23 cellular contexts compared by ENCODE assay signal in the genomic region with DNA sequence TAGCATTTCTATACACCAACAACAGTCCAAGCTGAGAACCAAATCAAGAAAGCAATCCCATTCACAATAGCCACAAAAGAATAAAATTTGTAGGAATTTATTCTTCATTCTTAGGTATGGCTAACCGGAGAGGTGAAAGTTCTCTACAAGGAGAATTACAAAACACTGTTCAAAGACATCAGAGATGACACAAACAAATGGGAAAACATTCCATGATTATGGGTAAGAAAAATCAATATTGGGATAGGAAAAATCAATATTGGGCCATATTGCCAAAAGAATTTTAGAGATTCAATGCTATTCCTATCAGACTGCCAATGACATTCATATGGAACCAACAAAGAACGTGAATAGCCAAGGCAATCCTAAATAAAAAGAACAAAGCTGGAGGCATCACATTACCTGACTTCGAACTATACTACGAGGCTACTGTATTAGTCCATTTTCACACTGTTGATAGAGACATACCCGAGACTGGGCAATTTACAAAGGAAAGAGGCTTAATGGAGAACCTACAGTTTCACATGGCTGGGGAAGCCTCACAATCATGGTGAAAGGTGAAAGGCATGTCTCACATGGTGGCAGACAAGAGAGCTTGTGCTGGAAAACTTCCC. TPM values are rescaled to one million over a fixed set of nuclear protein-coding genes. Genes with fewer than 3 reads are reported as not detected.
DNase-seq lines count a peak whose midpoint lies in the region; ATAC-seq, FAIRE-seq and TF ChIP-seq lines count a peak whose summit lies in the region.
"Had no signal": no experiment of that assay in that cellular context is flagged by ENCODE, and none has a peak within 500 bp of the region (broad histone marks: within the 10 kb centered on the region; RNA-seq: fewer than 3 reads in every experiment).

No MANE protein-coding gene starts in this region.

- no peak overlapping the region for H3K9ac ChIP-seq in liver (ENCODE audit: low read depth in 1 of 2, low read length in 2 of 2)
- H3K9ac ChIP-seq: BLaER1 treated with 17β-estradiol and CSF1 and Interleukin-3, amounts not matched to agents 10 nM and 100 nM had no signal

- H3K27me3 ChIP-seq in liver (ENCODE audit: control insufficient read depth in 4 of 4, insufficient read depth in 4 of 4, low read length in 3 of 4), result no peaks in the 10 kb centered on the region
- H3K27me3 ChIP-seq: BLaER1 treated with 17β-estradiol and CSF1 and Interleukin-3, amounts not matched to agents 10 nM and 100 nM had no signal

- peak; percentile 35 for FAIRE-seq in D721Med (lab: Jason Lieb, UNC)
- FAIRE-seq: A549, GM12878 had no signal

- TF ChIP-seq RAD21 in liver (IDR thresholded peaks at IDR 0.05), result peak in 1 of 2 donors; percentile 3

- TF ChIP-seq CTCF in D721Med (IDR thresholded peaks at IDR 0.05; ENCODE audit: insufficient read depth, missing control alignments) (no peak), liver (IDR thresholded peaks at IDR 0.05; ENCODE audit: low read depth, low read length, missing input control) (no peak)

- peaks cover 0 to 6% (median 2%) of the 10 kb centered on the region in 4 donors for H3K9me3 ChIP-seq in liver (ENCODE audit: control insufficient read depth in 4 of 4, low read length in 3 of 4)
- H3K9me3 ChIP-seq: Caco-2 had no signal

- H3K4me3 ChIP-seq in liver (ENCODE audit: low read depth in 1 of 3, low read length in 3 of 3), result no peak overlapping the region
- H3K4me3 ChIP-seq: A549; BLaER1 treated with 17β-estradiol and CSF1 and Interleukin-3, amounts not matched to agents 10 nM and 100 nM; GM12878 had no signal

- DNase-seq in D721Med (ENCODE audit: insufficient read length, low spot score) (no peak), left lobe of liver (ENCODE audit: low spot score) (no peak), activated gamma-delta T cell treated with Interleukin-2 at 50 U/mL for 16 hours (no peak)
- DNase-seq in stimulated activated CD4-positive, alpha-beta T cell treated with anti-CD3 and anti-CD28 coated beads, Interleukin-4, amount 100 ng/mL, for 24 hours, result no peak
- DNase-seq: AML-193; Caco-2; Calu3; CD4-positive, alpha-beta T cell; CD8-positive, alpha-beta T cell; DMS 273 treated with DMSO at 0.1 percent for 48 hours; DMS153; DMS53; DMS79; DND-41; EL; GDM1 had no signal

- peak; percentile 23 for ATAC-seq in left lobe of liver
- no peak for ATAC-seq in HG02759 (IDR thresholded peaks at IDR 0.05; ENCODE audit: unreplicated experiment)
- ATAC-seq: A549; CD8-positive, alpha-beta T cell; GM12878 had no signal

- WGBS in liver, result 71% methylated on average over 5 of the region's 5 CpGs

- H3K27ac ChIP-seq in liver (ENCODE audit: low read depth in 1 of 2, low read length in 2 of 2), result no peak overlapping the region
- H3K27ac ChIP-seq: 22Rv1; A549; BLaER1 treated with 17β-estradiol and CSF1 and Interleukin-3, amounts not matched to agents 10 nM and 100 nM; C4-2B had no signal

- H3K4me1 ChIP-seq in liver (ENCODE audit: control insufficient read depth in 4 of 4, insufficient read depth in 4 of 4, low read length in 3 of 4), result no peaks in the 10 kb centered on the region
- H3K4me1 ChIP-seq: A549; BLaER1 treated with 17β-estradiol and CSF1 and Interleukin-3, amounts not matched to agents 10 nM and 100 nM; Caco-2 had no signal

- H3K36me3 ChIP-seq in liver (ENCODE audit: control insufficient read depth in 4 of 4, insufficient read depth in 3 of 4, low read depth in 1 of 4, low read length in 3 of 4), result peaks cover 0 to 2% (median 0%) of the 10 kb centered on the region in 4 donors

TF ChIP-seq in liver, 16 proteins besides CTCF, POLR2A, EP300 and RAD21:
- TF ChIP-seq YY1 (IDR thresholded peaks at IDR 0.05) (peak; percentile 18), FOXA1 (IDR thresholded peaks at IDR 0.05) (no peak), GABPA (IDR thresholded peaks at IDR 0.05 in 1 of 2, conservative IDR thresholded peaks at IDR 0.05 in 1 of 2) (no peak), RXRA (IDR thresholded peaks at IDR 0.05) (peak in 1 of 2 donors; percentile 7), HNF4A (conservative IDR thresholded peaks at IDR 0.05) (peak; percentile 31 to 65), EGR1 (IDR thresholded peaks at IDR 0.05; ENCODE audit: low read depth in 2 of 2) (peak in 1 of 2 donors; percentile 40), JUND (IDR thresholded peaks at IDR 0.05) (no peak), FOXA2 (IDR thresholded peaks at IDR 0.05) (no peak), NR2F2 (IDR thresholded peaks at IDR 0.05) (no peak), HNF4G (IDR thresholded peaks at IDR 0.05) (peak; percentile 29), SP1 (IDR thresholded peaks at IDR 0.05) (peak; percentile 62)
- TF ChIP-seq, protein P1, sequence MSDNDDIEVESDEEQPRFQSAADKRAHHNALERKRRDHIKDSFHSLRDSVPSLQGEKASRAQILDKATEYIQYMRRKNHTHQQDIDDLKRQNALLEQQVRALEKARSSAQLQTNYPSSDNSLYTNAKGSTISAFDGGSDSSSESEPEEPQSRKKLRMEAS (IDR thresholded peaks at IDR 0.05), result peak; percentile 15
- TF ChIP-seq, protein P2, sequence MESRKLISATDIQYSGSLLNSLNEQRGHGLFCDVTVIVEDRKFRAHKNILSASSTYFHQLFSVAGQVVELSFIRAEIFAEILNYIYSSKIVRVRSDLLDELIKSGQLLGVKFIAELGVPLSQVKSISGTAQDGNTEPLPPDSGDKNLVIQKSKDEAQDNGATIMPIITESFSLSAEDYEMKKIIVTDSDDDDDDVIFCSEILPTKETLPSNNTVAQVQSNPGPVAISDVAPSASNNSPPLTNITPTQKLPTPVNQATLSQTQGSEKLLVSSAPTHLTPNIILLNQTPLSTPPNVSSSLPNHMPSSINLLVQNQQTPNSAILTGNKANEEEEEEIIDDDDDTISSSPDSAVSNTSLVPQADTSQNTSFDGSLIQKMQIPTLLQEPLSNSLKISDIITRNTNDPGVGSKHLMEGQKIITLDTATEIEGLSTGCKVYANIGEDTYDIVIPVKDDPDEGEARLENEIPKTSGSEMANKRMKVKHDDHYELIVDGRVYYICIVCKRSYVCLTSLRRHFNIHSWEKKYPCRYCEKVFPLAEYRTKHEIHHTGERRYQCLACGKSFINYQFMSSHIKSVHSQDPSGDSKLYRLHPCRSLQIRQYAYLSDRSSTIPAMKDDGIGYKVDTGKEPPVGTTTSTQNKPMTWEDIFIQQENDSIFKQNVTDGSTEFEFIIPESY (IDR thresholded peaks at IDR 0.05), result peak; percentile 16
- TF ChIP-seq, protein P3, sequence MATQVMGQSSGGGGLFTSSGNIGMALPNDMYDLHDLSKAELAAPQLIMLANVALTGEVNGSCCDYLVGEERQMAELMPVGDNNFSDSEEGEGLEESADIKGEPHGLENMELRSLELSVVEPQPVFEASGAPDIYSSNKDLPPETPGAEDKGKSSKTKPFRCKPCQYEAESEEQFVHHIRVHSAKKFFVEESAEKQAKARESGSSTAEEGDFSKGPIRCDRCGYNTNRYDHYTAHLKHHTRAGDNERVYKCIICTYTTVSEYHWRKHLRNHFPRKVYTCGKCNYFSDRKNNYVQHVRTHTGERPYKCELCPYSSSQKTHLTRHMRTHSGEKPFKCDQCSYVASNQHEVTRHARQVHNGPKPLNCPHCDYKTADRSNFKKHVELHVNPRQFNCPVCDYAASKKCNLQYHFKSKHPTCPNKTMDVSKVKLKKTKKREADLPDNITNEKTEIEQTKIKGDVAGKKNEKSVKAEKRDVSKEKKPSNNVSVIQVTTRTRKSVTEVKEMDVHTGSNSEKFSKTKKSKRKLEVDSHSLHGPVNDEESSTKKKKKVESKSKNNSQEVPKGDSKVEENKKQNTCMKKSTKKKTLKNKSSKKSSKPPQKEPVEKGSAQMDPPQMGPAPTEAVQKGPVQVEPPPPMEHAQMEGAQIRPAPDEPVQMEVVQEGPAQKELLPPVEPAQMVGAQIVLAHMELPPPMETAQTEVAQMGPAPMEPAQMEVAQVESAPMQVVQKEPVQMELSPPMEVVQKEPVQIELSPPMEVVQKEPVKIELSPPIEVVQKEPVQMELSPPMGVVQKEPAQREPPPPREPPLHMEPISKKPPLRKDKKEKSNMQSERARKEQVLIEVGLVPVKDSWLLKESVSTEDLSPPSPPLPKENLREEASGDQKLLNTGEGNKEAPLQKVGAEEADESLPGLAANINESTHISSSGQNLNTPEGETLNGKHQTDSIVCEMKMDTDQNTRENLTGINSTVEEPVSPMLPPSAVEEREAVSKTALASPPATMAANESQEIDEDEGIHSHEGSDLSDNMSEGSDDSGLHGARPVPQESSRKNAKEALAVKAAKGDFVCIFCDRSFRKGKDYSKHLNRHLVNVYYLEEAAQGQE (IDR thresholded peaks at IDR 0.05), result no peak
- TF ChIP-seq, protein P4, sequence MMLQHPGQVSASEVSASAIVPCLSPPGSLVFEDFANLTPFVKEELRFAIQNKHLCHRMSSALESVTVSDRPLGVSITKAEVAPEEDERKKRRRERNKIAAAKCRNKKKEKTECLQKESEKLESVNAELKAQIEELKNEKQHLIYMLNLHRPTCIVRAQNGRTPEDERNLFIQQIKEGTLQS (IDR thresholded peaks at IDR 0.05), result peak; percentile 17

RNA-seq across cellular contexts. Expression of a gene that starts 49.1 kb away (rescaled TPM):
- 0.38 TPM for total RNA-seq in left lobe of liver
- total RNA-seq in liver, result 10 to 100 TPM in 1 of 2 donors, under 1 TPM in 1; 0.08 to 45.2 TPM
- 1 to 10 TPM in 1 of 2 donors, under 1 TPM in 1; 0.44 to 1.4 TPM for polyA plus RNA-seq in liver

RNA-seq across cellular contexts. Expression of a gene that starts 49.3 kb away (rescaled TPM):
- total RNA-seq in left lobe of liver, result 4.3 TPM
- total RNA-seq in liver, result 10 to 100 TPM in 1 of 2 donors, 1 to 10 TPM in 1; 6.9 to 13.4 TPM
- polyA plus RNA-seq in liver, result 1 to 10 TPM; 1.6 to 3.0 TPM
